In the genomic region with DNA sequence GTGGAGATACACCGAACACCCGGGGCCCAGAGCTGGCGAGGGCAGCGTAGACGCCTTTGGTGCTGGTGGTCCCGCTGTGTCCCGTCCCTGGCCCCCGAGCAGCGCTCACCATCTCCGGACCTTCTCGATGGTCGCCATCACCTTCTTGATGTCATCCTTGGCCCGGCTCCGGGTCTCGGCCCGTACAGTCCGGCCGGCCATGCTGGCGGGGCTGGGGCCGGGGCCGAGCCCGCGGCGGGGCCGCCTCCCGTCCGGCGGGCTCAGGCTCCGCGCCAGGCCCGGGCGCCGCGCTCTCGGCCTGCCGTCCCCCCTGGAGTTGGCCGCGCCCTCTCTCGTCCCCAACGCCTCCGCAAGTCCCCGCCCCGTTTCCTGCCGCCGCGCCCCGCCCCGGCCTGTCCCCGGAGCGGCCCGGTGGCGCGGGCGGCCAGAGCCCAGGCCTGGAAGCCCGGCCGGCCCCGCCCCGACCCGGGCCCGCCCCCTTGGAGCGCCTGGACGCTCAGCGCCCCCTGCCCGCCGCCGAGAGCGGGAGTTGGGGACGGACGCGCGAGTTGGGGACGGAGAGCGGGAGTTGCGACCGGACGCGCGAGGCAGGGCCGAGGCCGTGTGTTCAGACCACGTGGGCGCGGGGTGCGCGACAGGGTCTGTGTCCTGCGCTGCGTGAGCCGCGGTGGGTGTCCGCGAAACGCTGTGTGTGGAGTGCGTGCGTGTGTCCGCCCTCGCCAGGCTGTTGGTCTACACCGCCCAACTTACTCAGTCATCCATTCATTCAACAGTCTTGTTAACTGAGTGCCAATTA, we compare ENCODE assay signal across 8 cellular contexts. TPM values are rescaled to one million over a fixed set of nuclear protein-coding genes. Genes with fewer than 3 reads are reported as not detected.
DNase-seq lines count a peak whose midpoint lies in the region; ATAC-seq and TF ChIP-seq lines count a peak whose summit lies in the region.

Gene BCL7C, minus strand, starts transcription at position 334 of the 796 bp plus-strand sequence. Its CDS starts 133 bp downstream, at position 201.

- CTCF ChIA-PET in HEK293T (lab: Yijun Ruan, JAX) = no interaction called here

- ATAC-seq in left cardiac atrium = peak; percentile 81 to 86

- H3K36me3 ChIP-seq in adrenal gland (replicated peaks in 1 of 2) (peaks cover 0 to 11% of the 10 kb centered on the region in 2 donors), prostate gland (no peaks in the 10 kb centered on the region)

- intact Hi-C loops in adrenal gland (cut with DNase I) (no loop called here), left cardiac atrium (cut with DNase I) (no loop called here), prostate gland (cut with DNase I) (no loop called here)

- DNase-seq in HEK293T (ENCODE audit: extremely low spot score) (peak; percentile 97), MV-4-11 (lab: John Stamatoyannopoulos, UW) (peak; percentile 79), T-helper 1 cell (peak; percentile 69 to 83 (median 73)), adrenal gland (peak; percentile 90 to 96 (median 92)), left cardiac atrium (peak; percentile 95), prostate gland (ENCODE audit: low spot score) (peak; percentile 89), ureter (ENCODE audit: low spot score) (peak; percentile 93)

- H3K4me3 ChIP-seq in adrenal gland (peak within 1 kb of the TSS in 3 of 4 donors; percentile 38 to 89 (median 76)), prostate gland (peak within 1 kb of the TSS; percentile 73 to 84)

- no peaks in the 10 kb centered on the region for H3K9me3 ChIP-seq in adrenal gland (replicated peaks in 1 of 3)
- no peaks in the 10 kb centered on the region for H3K9me3 ChIP-seq in prostate gland

- POLR2A ChIA-PET in HEK293T (lab: Yijun Ruan, JAX) = interaction anchor here (1.0 to 4.1 kb wide), 5 partner anchors 8 to 116 kb away, joined by 3 to 38 read pairs (median 4); no protein-coding TSS in a partner anchor

- peak in 4 of 6 experiments; percentile 19 to 45 (median 39) for TF ChIP-seq CTCF in adrenal gland (IDR thresholded peaks at IDR 0.05)
- TF ChIP-seq CTCF in prostate gland (IDR thresholded peaks at IDR 0.05) = peak in 3 of 4 experiments; percentile 37 to 73 (median 64)

- H3K27ac ChIP-seq in adrenal gland (peak within 1 kb of the TSS in 4 of 5 donors; percentile 75 to 98 (median 88)), prostate gland (peak within 1 kb of the TSS; percentile 99 to 100)

- no peaks in the 10 kb centered on the region for H3K27me3 ChIP-seq in adrenal gland
- no peaks in the 10 kb centered on the region for H3K27me3 ChIP-seq in prostate gland (replicated peaks; ENCODE audit: insufficient read depth)

- 0 to 1% (median 0%) methylated on average over 6 to 97 of the region's 97 CpGs for WGBS in adrenal gland, 4 donors
- 1% methylated on average over 58 of the region's 97 CpGs for WGBS in prostate gland

- TF ChIP-seq POLR2A in GM10847 (IDR thresholded peaks at IDR 0.05; ENCODE audit: extremely low read depth, insufficient read length) (peak; percentile 63), adrenal gland (IDR thresholded peaks at IDR 0.05) (peak; percentile 62 to 83), prostate gland (IDR thresholded peaks at IDR 0.05) (peak; percentile 36)

- peaks cover 9 to 48% of the 10 kb centered on the region in 2 donors for H3K4me1 ChIP-seq in adrenal gland (replicated peaks in 1 of 2)
- peaks cover 15% of the 10 kb centered on the region for H3K4me1 ChIP-seq in prostate gland (replicated peaks)

TF ChIP-seq in HEK293T, 16 proteins besides CTCF, POLR2A, EP300 and RAD21:
- TF ChIP-seq L3MBTL2 (conservative IDR thresholded peaks at IDR 0.05) (peak; percentile 100), FOXA1 (IDR thresholded peaks at IDR 0.05) (no peak), SUZ12 (IDR thresholded peaks at IDR 0.05) (no peak), FOXM1 (IDR thresholded peaks at IDR 0.05; ENCODE audit: borderline replicate concordance) (0 out of 2 replicates have a peak, but pooled peaks have one; percentile 29), ARNT (IDR thresholded peaks at IDR 0.05) (0 out of 2 replicates have a peak, but pooled peaks have one; percentile 35), ZNF384 (IDR thresholded peaks at IDR 0.05) (no peak), HDGF (IDR thresholded peaks at IDR 0.05; ENCODE audit: borderline replicate concordance) (no peak), TARDBP (IDR thresholded peaks at IDR 0.05) (peak; percentile 89), LEF1 (IDR thresholded peaks at IDR 0.05; ENCODE audit: borderline replicate concordance) (peak; percentile 16; the same call in 1 of the 2 replicates), ELF4 (IDR thresholded peaks at IDR 0.05) (no peak)
TF ChIP-seq in HEK293T: peak in this region for 5.

RNA-seq across cellular contexts. Expression of gene BCL7C, which starts in this region (rescaled TPM):
- total RNA-seq in adrenal gland (10 to 100 TPM; 18.0 to 45.3 (median 30.2) TPM), left cardiac atrium (10 to 100 TPM; 20.9 to 27.9 TPM), prostate gland (10 to 100 TPM; 54.2 to 54.8 TPM), ureter (35.9 TPM)
- polyA plus RNA-seq in adrenal gland = 10 to 100 TPM in 2 of 3 donors, 1 to 10 TPM in 1; 7.7 to 88.3 (median 50.1) TPM

Comparison
In these comparisons a context has a peak if more than half of its experiments do, and no peak if none do; other contexts are left out.
1. Peak in every context shown above with its lines: DNase-seq, ATAC-seq, H3K4me3 ChIP-seq and H3K27ac ChIP-seq.